9 cellular contexts compared by ENCODE assay signal in the genomic region with DNA sequence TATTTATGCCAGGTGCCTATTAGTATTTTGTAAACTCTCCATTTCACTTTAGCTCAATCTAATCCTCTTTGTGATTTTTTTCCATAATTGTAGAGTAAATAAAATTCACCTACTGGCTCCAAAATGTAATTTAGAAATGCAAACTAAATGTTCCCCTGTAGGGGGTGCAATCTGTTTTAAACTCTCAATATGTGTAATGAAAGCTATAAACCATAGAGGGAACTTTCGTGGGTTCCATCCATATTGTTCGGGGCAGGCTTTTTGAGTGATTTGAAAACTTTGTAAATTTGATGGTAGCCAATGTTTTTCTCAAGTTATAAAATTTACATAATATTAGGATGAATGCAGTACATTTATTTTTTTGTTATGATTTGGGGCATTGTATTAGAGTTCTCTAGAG. TPM values are rescaled to one million over a fixed set of nuclear protein-coding genes. Genes with fewer than 3 reads are reported as not detected.
DNase-seq lines count a peak whose midpoint lies in the region; ATAC-seq, FAIRE-seq and TF ChIP-seq lines count a peak whose summit lies in the region.
"Had no signal": no experiment of that assay in that cellular context is flagged by ENCODE, and none has a peak within 500 bp of the region (broad histone marks: within the 10 kb centered on the region; RNA-seq: fewer than 3 reads in every experiment).

No MANE protein-coding gene starts in this region.

- no peaks in the 10 kb centered on the region for H3K27me3 ChIP-seq in DOHH2 (ENCODE audit: control insufficient read depth, low read length)
- no peaks in the 10 kb centered on the region for H3K27me3 ChIP-seq in fibroblast of lung (ENCODE audit: control insufficient read depth, insufficient read depth, low read length)

- H3K4me3 Mint-ChIP-seq in immature natural killer cell: no peak overlapping the region
- H3K4me3 Mint-ChIP-seq: T-helper 1 cell treated with Interleukin-12 subunit alpha and Interleukin-12 subunit beta and Interleukin-4 antibody, amounts not matched to agents 30 μg/mL and 1 μg/mL, for 36 hours had no signal

- peaks cover 0 to 6% of the 10 kb centered on the region in 2 donors for H3K4me1 Mint-ChIP-seq in immature natural killer cell

- no peak overlapping the region for H3K27ac ChIP-seq in DOHH2 (ENCODE audit: low read depth, low read length)
- no peak overlapping the region for H3K27ac ChIP-seq in fibroblast of lung (ENCODE audit: insufficient read depth, low read length)

- H3K4me3 ChIP-seq in DOHH2 (ENCODE audit: low read length) (no peak overlapping the region), fibroblast of lung (replicated peaks in 1 of 4; ENCODE audit: control extremely low read depth in 1 of 4, insufficient read depth in 1 of 4, low read depth in 3 of 4, low read length in 4 of 4) (no peak overlapping the region)

- H3K27me3 Mint-ChIP-seq in immature natural killer cell (ENCODE audit: low read depth in 3 of 3): no peaks in the 10 kb centered on the region

- peak; percentile 76 for TF ChIP-seq CTCF in DOHH2 (IDR thresholded peaks at IDR 0.05; ENCODE audit: low read depth, low read length, poor library complexity, severe bottlenecking)
- TF ChIP-seq CTCF in fibroblast of lung (conservative IDR thresholded peaks at IDR 0.05 in 1 of 2, IDR thresholded peaks at IDR 0.05 in 1 of 2; ENCODE audit: low read depth in 1 of 2, low read length in 2 of 2): peak; percentile 40 to 53

- H3K4me2 ChIP-seq in DOHH2 (ENCODE audit: low read length) (no peak overlapping the region), fibroblast of lung (ENCODE audit: extremely low read depth, insufficient read depth, low read length) (no peak overlapping the region)

- no peaks in the 10 kb centered on the region for H3K36me3 Mint-ChIP-seq in immature natural killer cell

- H4K20me1 ChIP-seq in DOHH2 (ENCODE audit: control insufficient read depth, insufficient read depth, low read depth, low read length) (no peaks in the 10 kb centered on the region), fibroblast of lung (ENCODE audit: control insufficient read depth, extremely low read depth, insufficient read depth, low read length) (no peaks in the 10 kb centered on the region)

- no peaks in the 10 kb centered on the region for H3F3A ChIP-seq in DOHH2 (ENCODE audit: control insufficient read depth, insufficient read depth)

- intact Hi-C loops in sciatic nerve (cut with DNase I): no loop called here

- DNase-seq in RCC 7860 (ENCODE audit: low spot score) (no peak), fibroblast of lung (ENCODE audit: low read depth in 2 of 2) (peak; percentile 29 to 66), sciatic nerve (ENCODE audit: low spot score) (no peak), immature natural killer cell (no peak), NCI-H187 treated with DMSO at 0.1 percent for 48 hours (lab: John Stamatoyannopoulos, UW) (no peak)

- H3K4me1 ChIP-seq in DOHH2 (ENCODE audit: control insufficient read depth, low read length) (no peaks in the 10 kb centered on the region), fibroblast of lung (ENCODE audit: control insufficient read depth, extremely low read depth, insufficient read depth, low read length) (peaks cover 11% of the 10 kb centered on the region)

- H3K9me3 ChIP-seq in DOHH2 (ENCODE audit: control insufficient read depth, insufficient read depth, low read length) (peaks cover 3% of the 10 kb centered on the region; the same call in 1 of the 2 replicates), fibroblast of lung (ENCODE audit: control insufficient read depth, insufficient read depth, low read depth, low read length) (no peaks in the 10 kb centered on the region)

- H2AFZ ChIP-seq in fibroblast of lung (ENCODE audit: low read length): no peak overlapping the region

- no peaks in the 10 kb centered on the region for H3K36me3 ChIP-seq in DOHH2 (ENCODE audit: control insufficient read depth, low read length)
- H3K36me3 ChIP-seq in fibroblast of lung (ENCODE audit: control insufficient read depth, insufficient read depth, low read length): no peaks in the 10 kb centered on the region

- H3K27ac Mint-ChIP-seq in immature natural killer cell: no peak overlapping the region
- H3K27ac Mint-ChIP-seq: T-helper 1 cell treated with Interleukin-12 subunit alpha and Interleukin-12 subunit beta and Interleukin-4 antibody, amounts not matched to agents 30 μg/mL and 1 μg/mL, for 36 hours had no signal

- no peaks in the 10 kb centered on the region for H3K9me2 ChIP-seq in DOHH2 (replicated peaks; ENCODE audit: control insufficient read depth, low read length)

- H3K79me2 ChIP-seq in DOHH2 (ENCODE audit: control insufficient read depth, low read length) (no peaks in the 10 kb centered on the region), fibroblast of lung (ENCODE audit: control insufficient read depth, insufficient read depth, low read length) (no peaks in the 10 kb centered on the region)

- H3K9ac ChIP-seq in fibroblast of lung (ENCODE audit: insufficient read depth, low read length): no peak overlapping the region

- H3K9me3 Mint-ChIP-seq in immature natural killer cell: no peaks in the 10 kb centered on the region
- H3K9me3 Mint-ChIP-seq: T-helper 1 cell treated with Interleukin-12 subunit alpha and Interleukin-12 subunit beta and Interleukin-4 antibody, amounts not matched to agents 30 μg/mL and 1 μg/mL, for 36 hours had no signal

- ATAC-seq in HG03159 (IDR thresholded peaks at IDR 0.05; ENCODE audit: unreplicated experiment) (peak; percentile 61), sciatic nerve (peak; percentile 59), HG03045 (IDR thresholded peaks at IDR 0.05; ENCODE audit: unreplicated experiment) (no peak)

- peak; percentile 86 for FAIRE-seq in RCC 7860 (lab: Jason Lieb, UNC)

RNA-seq across cellular contexts. Expression of gene TSPYL6, which starts 49.4 kb away (rescaled TPM):
- not detected in 2 replicates for total RNA-seq in fibroblast of lung
- not detected in 2 replicates for polyA plus RNA-seq in fibroblast of lung
- not detected in 2 replicates for polyA plus RNA-seq in fibroblast of lung (2012)
- polyA minus RNA-seq in fibroblast of lung (ENCODE audit: low replicate concordance): not detected in 2 replicates
- 0.13 TPM for total RNA-seq in sciatic nerve
- not detected for polyA plus RNA-seq in immature natural killer cell

Comparison
In these comparisons a context has a peak if more than half of its experiments do, and no peak if none do; other contexts are left out.
1. DNase-seq: peak in fibroblast of lung (2 of 2); none in RCC 7860 (single experiment), sciatic nerve (single experiment), immature natural killer cell (0 of 3) and NCI-H187 treated with DMSO at 0.1 percent for 48 hours (single experiment).